Comparison of ENCODE assay signal across 15 cellular contexts in the genomic region with DNA sequence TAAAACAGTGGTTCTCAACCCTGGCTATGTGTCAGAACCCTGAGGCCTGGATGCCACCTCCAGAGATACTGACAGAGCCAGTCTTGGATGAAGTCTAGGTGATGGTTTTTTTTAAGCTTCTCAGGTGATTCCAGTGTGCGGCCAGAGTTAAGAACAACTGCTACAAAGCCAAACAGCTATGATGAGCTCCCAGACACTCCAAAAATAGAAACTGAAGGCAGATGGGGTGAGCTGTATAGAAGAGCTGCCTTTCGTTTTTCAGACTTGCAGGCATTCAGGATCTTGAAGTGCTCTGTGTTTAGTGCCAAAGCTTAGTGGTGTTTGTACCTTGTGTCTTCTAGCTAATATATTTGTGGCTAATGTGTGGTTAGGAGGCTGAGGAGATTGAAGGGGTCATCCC. TPM values are rescaled to one million over a fixed set of nuclear protein-coding genes. Genes with fewer than 3 reads are reported as not detected.
"Had no signal": no experiment of that assay in that cellular context is flagged by ENCODE, and none has a peak within 500 bp of the region (broad histone marks: within the 10 kb centered on the region; RNA-seq: fewer than 3 reads in every experiment).

No MANE protein-coding gene starts in this region.

- H3K4me1 Mint-ChIP-seq: immature natural killer cell; stimulated activated naive B cell treated with anti-CD40 and anti-IgM and Interleukin-4, amounts not matched to agents 10 μg/mL and 1 μg/mL and 100 μg/mL, for 72 hours had no signal

- H3K36me3 Mint-ChIP-seq: activated naive CD8-positive, alpha-beta T cell treated with anti-CD3 and anti-CD28 coated beads for 36 hours; immature natural killer cell; mesothelial cell of epicardium; stimulated activated naive B cell treated with anti-CD40 and anti-IgM and Interleukin-4, amounts not matched to agents 10 μg/mL and 1 μg/mL and 100 μg/mL, for 72 hours had no signal

- H3K9me3 Mint-ChIP-seq: activated naive CD8-positive, alpha-beta T cell treated with anti-CD3 and anti-CD28 coated beads for 36 hours; activated T-helper 1 cell treated with anti-CD3 and anti-CD28 coated beads, Interleukin-12 subunit alpha, Interleukin-12 subunit beta, Interleukin-2, Interleukin-4 antibody, amounts not matched to agents 30 ng/mL and 10 ng/mL and 1 ng/mL, durations not matched to agents 14 hours and 24 hours and 36 hours; immature natural killer cell; stimulated activated naive B cell treated with anti-CD40 and anti-IgM and Interleukin-4, amounts not matched to agents 10 μg/mL and 1 μg/mL and 100 μg/mL, for 72 hours had no signal

- H3K4me3 Mint-ChIP-seq: activated naive CD8-positive, alpha-beta T cell treated with anti-CD3 and anti-CD28 coated beads for 36 hours; activated T-helper 1 cell treated with anti-CD3 and anti-CD28 coated beads, Interleukin-12 subunit alpha, Interleukin-12 subunit beta, Interleukin-2, Interleukin-4 antibody, amounts not matched to agents 30 ng/mL and 10 ng/mL and 1 ng/mL, durations not matched to agents 14 hours and 24 hours and 36 hours; immature natural killer cell; mesothelial cell of epicardium; neural progenitor cell; stimulated activated naive B cell treated with anti-CD40 and anti-IgM and Interleukin-4, amounts not matched to agents 10 μg/mL and 1 μg/mL and 100 μg/mL, for 72 hours had no signal

- H3K27ac Mint-ChIP-seq: activated naive CD8-positive, alpha-beta T cell treated with anti-CD3 and anti-CD28 coated beads for 36 hours; activated T-helper 1 cell treated with anti-CD3 and anti-CD28 coated beads, Interleukin-12 subunit alpha, Interleukin-12 subunit beta, Interleukin-2, Interleukin-4 antibody, amounts not matched to agents 30 ng/mL and 10 ng/mL and 1 ng/mL, durations not matched to agents 14 hours and 24 hours and 36 hours; immature natural killer cell; mesothelial cell of epicardium; neural progenitor cell; stimulated activated naive B cell treated with anti-CD40 and anti-IgM and Interleukin-4, amounts not matched to agents 10 μg/mL and 1 μg/mL and 100 μg/mL, for 72 hours had no signal

- DNase-seq: activated CD4-positive, alpha-beta T cell treated with anti-CD3 and anti-CD28 coated beads, Interleukin-2, amount 50 U/mL, for 4 hours; activated naive CD8-positive, alpha-beta T cell treated with anti-CD3 and anti-CD28 coated beads for 36 hours; activated T-cell treated with anti-CD3 and anti-CD28 coated beads for 4 hours; amniotic stem cell; dermis blood vessel endothelial cell; effector memory CD4-positive, alpha-beta T cell; immature natural killer cell; lower lobe of right lung; ovary; stimulated activated naive B cell treated with anti-CD40 and anti-IgM and Interleukin-4, amounts not matched to agents 10 μg/mL and 1 μg/mL and 100 μg/mL, for 72 hours; thyroid gland had no signal

- ATAC-seq: lower lobe of right lung; stimulated activated naive B cell treated with anti-CD40 and anti-IgM and Interleukin-4, amounts not matched to agents 10 μg/mL and 1 μg/mL and 100 μg/mL, for 72 hours had no signal

- H3K4me3 ChIP-seq: esophagus muscularis mucosa, lower lobe of right lung, neural progenitor cell, ovary, thyroid gland had no signal

- H3K36me3 ChIP-seq: esophagus muscularis mucosa, lower lobe of right lung, neural progenitor cell, ovary, thyroid gland had no signal

- H3K27ac ChIP-seq: lower lobe of right lung, neural progenitor cell, ovary, thyroid gland had no signal

- H3K4me1 ChIP-seq: lower lobe of right lung, thyroid gland had no signal

- H3K27me3 ChIP-seq: esophagus muscularis mucosa, neural progenitor cell, ovary, thyroid gland had no signal

- H3K9me3 ChIP-seq: esophagus muscularis mucosa, lower lobe of right lung, ovary, thyroid gland had no signal

RNA-seq across cellular contexts. Expression of gene SCUBE2, which starts 14.2 kb away (rescaled TPM):
- total RNA-seq: activated naive CD8-positive, alpha-beta T cell treated with anti-CD3 and anti-CD28 coated beads for 36 hours; activated T-helper 1 cell treated with anti-CD3 and anti-CD28 coated beads, Interleukin-12 subunit alpha, Interleukin-12 subunit beta, Interleukin-2, Interleukin-4 antibody, amounts not matched to agents 30 ng/mL and 10 ng/mL and 1 ng/mL, durations not matched to agents 14 hours and 24 hours and 36 hours had no signal
